19 cellular contexts compared by ENCODE assay signal in genomic region chr1:154776339-154776605, GRCh38.
"Had no signal": no experiment of that assay in that cellular context is flagged by ENCODE, and none has a peak within 500 bp of the region (broad histone marks: within the 10 kb centered on the region; RNA-seq: fewer than 3 reads in every experiment).

No MANE protein-coding gene starts in this region.

- H3K4me1 Mint-ChIP-seq: memory B cell, natural killer cell had no signal

- DNase-seq: dermis blood vessel endothelial cell; erythroblast; foreskin keratinocyte; kidney; left cardiac atrium; left ventricle myocardium inferior; lower lobe of right lung; natural killer cell; posterior cingulate gyrus; stimulated activated CD4-positive, alpha-beta T cell treated with anti-CD3 and anti-CD28 coated beads, Interleukin-4, amount 100 ng/mL, for 1 hour; stimulated activated CD8-positive, alpha-beta memory T cell treated with anti-CD3 and anti-CD28 coated beads, Interleukin-4, amount 100 ng/mL, for 48 hours; stimulated activated naive CD8-positive, alpha-beta T cell treated with anti-CD3 and anti-CD28 coated beads, Interleukin-15, Interleukin-2, amounts not matched to agents 100 U/mL and 50 U/mL, for 24 hours; thyroid gland had no signal

- H3K36me3 Mint-ChIP-seq: mesothelial cell of epicardium; natural killer cell; stimulated activated effector memory CD8-positive, alpha-beta T cell treated with anti-CD3 and anti-CD28 coated beads, Interleukin-12 subunit alpha, Interleukin-12 subunit beta, amount 100 ng/mL, for 72 hours; type B pancreatic cell had no signal

- H3K4me3 ChIP-seq: left ventricle myocardium inferior, lower lobe of right lung, right atrium auricular region, suprapubic skin, thyroid gland had no signal

- H3K9me3 ChIP-seq: lower lobe of right lung, suprapubic skin, thyroid gland had no signal

- H3K27me3 ChIP-seq: right atrium auricular region, suprapubic skin, thyroid gland had no signal

- H3K27ac ChIP-seq: foreskin keratinocyte, left ventricle myocardium inferior, lower lobe of right lung, right atrium auricular region, suprapubic skin, thyroid gland had no signal

- H3K36me3 ChIP-seq: lower lobe of right lung, right atrium auricular region, suprapubic skin, thyroid gland had no signal

- H3K4me3 Mint-ChIP-seq: memory B cell; mesothelial cell of epicardium; natural killer cell; stimulated activated effector memory CD8-positive, alpha-beta T cell treated with anti-CD3 and anti-CD28 coated beads, Interleukin-12 subunit alpha, Interleukin-12 subunit beta, amount 100 ng/mL, for 72 hours had no signal

- H3K9me3 Mint-ChIP-seq: memory B cell; natural killer cell; stimulated activated effector memory CD8-positive, alpha-beta T cell treated with anti-CD3 and anti-CD28 coated beads, Interleukin-12 subunit alpha, Interleukin-12 subunit beta, amount 100 ng/mL, for 72 hours; type B pancreatic cell had no signal

- H3K4me1 ChIP-seq: foreskin keratinocyte, left ventricle myocardium inferior, lower lobe of right lung, right atrium auricular region, suprapubic skin had no signal

- H3K27ac Mint-ChIP-seq: memory B cell; mesothelial cell of epicardium; natural killer cell; stimulated activated effector memory CD8-positive, alpha-beta T cell treated with anti-CD3 and anti-CD28 coated beads, Interleukin-12 subunit alpha, Interleukin-12 subunit beta, amount 100 ng/mL, for 72 hours; type B pancreatic cell had no signal
